20 cellular contexts compared by ENCODE assay signal in genomic region chr10:6795571-6795970, GRCh38.
"Had no signal": no experiment of that assay in that cellular context is flagged by ENCODE, and none has a peak within 500 bp of the region (broad histone marks: within the 10 kb centered on the region; RNA-seq: fewer than 3 reads in every experiment).

No MANE protein-coding gene starts in this region.

- H3K36me3 Mint-ChIP-seq: natural killer cell; stimulated activated memory B cell treated with anti-CD40 and anti-IgM and Interleukin-4, amounts not matched to agents 10 μg/mL and 1 μg/mL and 100 μg/mL, for 72 hours had no signal

- H3K4me1 ChIP-seq: body of pancreas, parathyroid adenoma, spleen, upper lobe of right lung had no signal

- H3K4me3 Mint-ChIP-seq: activated CD4-positive, alpha-beta T cell treated with anti-CD3 and anti-CD28 coated beads, Interleukin-2, amount 10 ng/mL, durations not matched to agents 7 days and 5 days; activated naive CD4-positive, alpha-beta T cell treated with anti-CD3 and anti-CD28 coated beads for 36 hours; activated T-cell treated with anti-CD3 and anti-CD28 coated beads, Interleukin-2, amount 50 U/mL, for 4 hours; effector memory CD8-positive, alpha-beta T cell; natural killer cell; stimulated activated memory B cell treated with anti-CD40 and anti-IgM and Interleukin-4, amounts not matched to agents 10 μg/mL and 1 μg/mL and 100 μg/mL, for 72 hours; T-helper 2 cell treated with Interferon-gamma antibody and Interleukin-4, amounts not matched to agents 5 μg/mL and 100 μg/mL, for 36 hours had no signal

- H3K27ac ChIP-seq: body of pancreas, hepatocyte, neutrophil, parathyroid adenoma, spleen, upper lobe of right lung had no signal

- H3K36me3 ChIP-seq: neutrophil, spleen, upper lobe of right lung had no signal

- H3K27ac Mint-ChIP-seq: activated CD4-positive, alpha-beta T cell treated with anti-CD3 and anti-CD28 coated beads, Interleukin-2, amount 10 ng/mL, durations not matched to agents 7 days and 5 days; activated naive CD4-positive, alpha-beta T cell treated with anti-CD3 and anti-CD28 coated beads for 36 hours; effector memory CD8-positive, alpha-beta T cell; natural killer cell; stimulated activated memory B cell treated with anti-CD40 and anti-IgM and Interleukin-4, amounts not matched to agents 10 μg/mL and 1 μg/mL and 100 μg/mL, for 72 hours; T-helper 2 cell treated with Interferon-gamma antibody and Interleukin-4, amounts not matched to agents 5 μg/mL and 100 μg/mL, for 36 hours had no signal

- DNase-seq: activated CD4-positive, alpha-beta T cell treated with anti-CD3 and anti-CD28 coated beads, Interleukin-2, amount 10 ng/mL, durations not matched to agents 7 days and 5 days; activated CD4-positive, CD25-positive, alpha-beta regulatory T cell; activated CD8-positive, alpha-beta memory T cell treated with anti-CD3 and anti-CD28 coated beads, Interleukin-2, amount 50 U/mL, for 4 hours; activated naive CD4-positive, alpha-beta T cell treated with anti-CD3 and anti-CD28 coated beads for 36 hours; activated T-cell treated with anti-CD3 and anti-CD28 coated beads, Interleukin-2, amount 50 U/mL, for 4 hours; body of pancreas; caudate nucleus; effector memory CD8-positive, alpha-beta T cell; foreskin fibroblast; left ventricle myocardium superior; mesenchymal stem cell; natural killer cell; spleen; stimulated activated CD4-positive, alpha-beta T cell treated with anti-CD3 and anti-CD28 coated beads, Interleukin-4, amount 100 ng/mL, for 4 hours; upper lobe of right lung had no signal

- ATAC-seq: activated T-cell treated with anti-CD3 and anti-CD28 coated beads, Interleukin-2, amount 50 U/mL, for 4 hours; body of pancreas; effector memory CD8-positive, alpha-beta T cell; natural killer cell; stimulated activated memory B cell treated with anti-CD40 and anti-IgM and Interleukin-4, amounts not matched to agents 10 μg/mL and 1 μg/mL and 100 μg/mL, for 72 hours; upper lobe of right lung had no signal

- H3K9ac ChIP-seq: parathyroid adenoma had no signal

- H3K4me1 Mint-ChIP-seq: activated CD4-positive, alpha-beta T cell treated with anti-CD3 and anti-CD28 coated beads, Interleukin-2, amount 10 ng/mL, durations not matched to agents 7 days and 5 days; natural killer cell; stimulated activated memory B cell treated with anti-CD40 and anti-IgM and Interleukin-4, amounts not matched to agents 10 μg/mL and 1 μg/mL and 100 μg/mL, for 72 hours had no signal

- H3K9me3 ChIP-seq: body of pancreas, neutrophil, spleen, upper lobe of right lung had no signal

- H3K4me3 ChIP-seq: body of pancreas, hepatocyte, spleen, upper lobe of right lung had no signal

- H3K27me3 ChIP-seq: body of pancreas, hepatocyte, spleen had no signal

- H3K9me3 Mint-ChIP-seq: activated CD4-positive, alpha-beta T cell treated with anti-CD3 and anti-CD28 coated beads, Interleukin-2, amount 10 ng/mL, durations not matched to agents 7 days and 5 days; activated naive CD4-positive, alpha-beta T cell treated with anti-CD3 and anti-CD28 coated beads for 36 hours; activated T-cell treated with anti-CD3 and anti-CD28 coated beads, Interleukin-2, amount 50 U/mL, for 4 hours; effector memory CD8-positive, alpha-beta T cell; natural killer cell; stimulated activated memory B cell treated with anti-CD40 and anti-IgM and Interleukin-4, amounts not matched to agents 10 μg/mL and 1 μg/mL and 100 μg/mL, for 72 hours; T-helper 2 cell treated with Interferon-gamma antibody and Interleukin-4, amounts not matched to agents 5 μg/mL and 100 μg/mL, for 36 hours had no signal
